9 cellular contexts compared by ENCODE assay signal in the genomic region with DNA sequence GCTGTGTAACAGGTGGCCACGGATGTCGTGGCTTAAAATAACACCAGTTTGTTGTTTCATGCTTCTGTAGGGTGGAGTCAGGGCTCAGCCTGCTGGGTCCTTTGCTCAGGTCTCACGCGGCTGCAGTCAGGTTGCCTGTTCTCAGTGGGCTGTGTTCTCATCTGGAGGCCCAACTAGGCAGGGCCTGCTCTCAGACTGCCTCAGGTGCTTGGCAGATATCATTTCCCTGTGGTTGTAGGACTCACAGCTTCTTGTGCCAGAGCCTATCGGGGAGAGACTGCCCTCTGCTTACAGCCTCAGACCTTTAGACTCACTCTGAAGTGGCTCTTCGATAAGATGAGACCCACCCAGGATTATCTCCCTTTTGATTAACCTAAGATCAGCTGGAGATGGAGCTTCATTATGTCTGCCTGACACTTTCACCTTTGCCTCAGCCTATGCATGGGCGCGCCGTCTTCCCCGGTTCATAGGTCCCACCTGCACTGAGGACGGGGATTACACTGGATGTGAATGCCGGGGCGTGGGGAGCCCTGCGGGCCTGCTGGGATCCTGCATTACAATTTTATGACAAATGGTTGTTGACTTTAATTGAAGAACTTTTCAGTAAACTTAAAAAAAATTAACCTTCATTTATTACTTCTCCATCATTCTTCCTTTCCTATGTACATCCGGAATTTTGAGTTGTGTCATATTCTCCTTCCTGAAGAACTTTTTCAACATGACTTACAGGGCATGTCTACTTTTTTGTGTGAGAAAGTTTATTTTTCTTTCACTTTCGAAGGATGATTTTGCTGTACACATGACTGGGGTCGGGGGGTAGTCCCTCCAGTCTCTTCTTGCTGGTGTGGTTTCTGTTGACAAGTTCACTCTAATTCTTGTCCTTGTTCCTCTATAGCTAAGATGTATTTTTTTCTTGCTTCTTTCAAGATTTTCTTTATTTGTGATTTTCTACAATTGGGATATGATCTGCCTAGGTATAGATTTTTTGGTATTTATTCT. TPM values are rescaled to one million over a fixed set of nuclear protein-coding genes. Genes with fewer than 3 reads are reported as not detected.
DNase-seq lines count a peak whose midpoint lies in the region; ATAC-seq and TF ChIP-seq lines count a peak whose summit lies in the region.
"Had no signal": no experiment of that assay in that cellular context is flagged by ENCODE, and none has a peak within 500 bp of the region (broad histone marks: within the 10 kb centered on the region; RNA-seq: fewer than 3 reads in every experiment).

No MANE protein-coding gene starts in this region.

- in situ Hi-C loops in gastrocnemius medialis (cut with MboI; ENCODE audit: low sequenced_read_pairs in 4 of 4), result no loop called here

- no peaks in the 10 kb centered on the region for H3K36me3 Mint-ChIP-seq in activated naive CD4-positive, alpha-beta T cell treated with anti-CD3 and anti-CD28 coated beads for 36 hours (ENCODE audit: low read depth)

- H3K36me3 ChIP-seq in gastrocnemius medialis, result no peaks in the 10 kb centered on the region
- no peaks in the 10 kb centered on the region for H3K36me3 ChIP-seq in tibial nerve
- no peaks in the 10 kb centered on the region for H3K36me3 ChIP-seq in left lung

- 71 to 77% methylated on average over 17 of the region's 17 CpGs for WGBS in tibial nerve, 2 donors

- H3K27me3 ChIP-seq in gastrocnemius medialis, result no peaks in the 10 kb centered on the region
- H3K27me3 ChIP-seq in tibial nerve, result no peaks in the 10 kb centered on the region
- no peaks in the 10 kb centered on the region for H3K27me3 ChIP-seq in left lung

- ATAC-seq in HG02938 (IDR thresholded peaks at IDR 0.05; ENCODE audit: unreplicated experiment) (peak; percentile 81), gastrocnemius medialis (peak in 1 of 2 donors; percentile 6), left lung (no peak)
- ATAC-seq: A549 had no signal

- no peak for TF ChIP-seq EP300 in tibial nerve (IDR thresholded peaks at IDR 0.05)

- H3K4me3 Mint-ChIP-seq in activated naive CD4-positive, alpha-beta T cell treated with anti-CD3 and anti-CD28 coated beads for 36 hours, result no peak overlapping the region

- intact Hi-C loops in activated naive CD4-positive, alpha-beta T cell treated with anti-CD3 and anti-CD28 coated beads for 36 hours (cut with micrococcal nuclease), result loop anchor here (1.0 to 2.0 kb wide), 3 partner anchors 21 to 53 kb away; no protein-coding TSS in a partner anchor
- intact Hi-C loops in gastrocnemius medialis (cut with DNase I; ENCODE audit: low total_unique reads), result no loop called here
- intact Hi-C loops in left lung (cut with DNase I), result no loop called here

- peak overlapping the region; percentile 33 for H3K27ac Mint-ChIP-seq in activated naive CD4-positive, alpha-beta T cell treated with anti-CD3 and anti-CD28 coated beads for 36 hours

- no peaks in the 10 kb centered on the region for H3K27me3 Mint-ChIP-seq in activated naive CD4-positive, alpha-beta T cell treated with anti-CD3 and anti-CD28 coated beads for 36 hours (ENCODE audit: low read depth)

- no peaks in the 10 kb centered on the region for H3K9me3 Mint-ChIP-seq in activated naive CD4-positive, alpha-beta T cell treated with anti-CD3 and anti-CD28 coated beads for 36 hours

- TF ChIP-seq CTCF in gastrocnemius medialis (IDR thresholded peaks at IDR 0.05 in 4 of 5, conservative IDR thresholded peaks at IDR 0.05 in 1 of 5), result no peak
- TF ChIP-seq CTCF in tibial nerve (IDR thresholded peaks at IDR 0.05), result no peak
- TF ChIP-seq CTCF in left lung (IDR thresholded peaks at IDR 0.05), result no peak

- peaks cover 71% of the 10 kb centered on the region for H3K4me1 Mint-ChIP-seq in activated naive CD4-positive, alpha-beta T cell treated with anti-CD3 and anti-CD28 coated beads for 36 hours (ENCODE audit: low read depth)

- TF ChIP-seq POLR2A in gastrocnemius medialis (IDR thresholded peaks at IDR 0.05), result no peak
- TF ChIP-seq POLR2A in tibial nerve (IDR thresholded peaks at IDR 0.05), result no peak

- peak overlapping the region; percentile 77 to 93 (median 86) for H3K27ac ChIP-seq in gastrocnemius medialis
- peak overlapping the region in 1 of 4 donors; percentile 62 for H3K27ac ChIP-seq in tibial nerve
- H3K27ac ChIP-seq in left lung, result peak overlapping the region in 1 of 2 donors; percentile 40

- H3K9me3 ChIP-seq in gastrocnemius medialis, result no peaks in the 10 kb centered on the region
- no peaks in the 10 kb centered on the region for H3K9me3 ChIP-seq in tibial nerve
- H3K9me3 ChIP-seq in left lung, result no peaks in the 10 kb centered on the region
- H3K9me3 ChIP-seq: A549 had no signal

- H3K4me1 ChIP-seq in gastrocnemius medialis (peaks cover 78 to 85% of the 10 kb centered on the region in 2 donors), tibial nerve (peaks cover 0 to 80% (median 29%) of the 10 kb centered on the region in 4 donors), left lung (peaks cover 26 to 88% of the 10 kb centered on the region in 2 donors)

- H3K4me3 ChIP-seq in gastrocnemius medialis, result no peak overlapping the region
- H3K4me3 ChIP-seq in tibial nerve, result no peak overlapping the region
- no peak overlapping the region for H3K4me3 ChIP-seq in left lung
- H3K4me3 ChIP-seq: A549 had no signal

- CTCF ChIA-PET in activated naive CD4-positive, alpha-beta T cell treated with anti-CD3 and anti-CD28 coated beads for 36 hours (lab: Charles Lee), result no interaction called here

- peak; percentile 6 for DNase-seq in SIG-M5 treated with dmso at 0.1 percent for 504 hours (lab: John Stamatoyannopoulos, UW; ENCODE audit: unreplicated experiment)
- DNase-seq in SIG-M5 (lab: John Stamatoyannopoulos, UW), result no peak
- peak; percentile 64 for DNase-seq in activated naive CD4-positive, alpha-beta T cell treated with anti-CD3 and anti-CD28 coated beads for 36 hours
- no peak for DNase-seq in gastrocnemius medialis
- no peak for DNase-seq in tibial nerve (ENCODE audit: low spot score in 2 of 2)
- no peak for DNase-seq in NCI-H446 (lab: John Stamatoyannopoulos, UW)
- DNase-seq in left lung, result no peak

RNA-seq across cellular contexts. Expression of gene INPP5A, which starts 55.5 kb away (rescaled TPM):
- total RNA-seq in activated naive CD4-positive, alpha-beta T cell treated with anti-CD3 and anti-CD28 coated beads for 36 hours, result 10 to 100 TPM; 17.3 to 19.5 TPM
- total RNA-seq in gastrocnemius medialis (100 to 1,000 TPM in 2 of 4 donors, 10 to 100 TPM in 2; 74.9 to 107 (median 92.4) TPM), tibial nerve (100 to 1,000 TPM in 1 of 4 donors, 10 to 100 TPM in 3; 73.8 to 101 (median 86.2) TPM), left lung (10 to 100 TPM; 32.0 to 37.0 TPM)

Comparison
In these comparisons a context has a peak if more than half of its experiments do, and no peak if none do; other contexts are left out.
1. DNase-seq: peak in SIG-M5 treated with dmso at 0.1 percent for 504 hours (single experiment) and activated naive CD4-positive, alpha-beta T cell treated with anti-CD3 and anti-CD28 coated beads for 36 hours (single experiment); none in SIG-M5 (single experiment), gastrocnemius medialis (0 of 2), tibial nerve (0 of 2), NCI-H446 (0 of 2) and left lung (0 of 2).